ENCODE assay signal across 16 cellular contexts in the genomic region with DNA sequence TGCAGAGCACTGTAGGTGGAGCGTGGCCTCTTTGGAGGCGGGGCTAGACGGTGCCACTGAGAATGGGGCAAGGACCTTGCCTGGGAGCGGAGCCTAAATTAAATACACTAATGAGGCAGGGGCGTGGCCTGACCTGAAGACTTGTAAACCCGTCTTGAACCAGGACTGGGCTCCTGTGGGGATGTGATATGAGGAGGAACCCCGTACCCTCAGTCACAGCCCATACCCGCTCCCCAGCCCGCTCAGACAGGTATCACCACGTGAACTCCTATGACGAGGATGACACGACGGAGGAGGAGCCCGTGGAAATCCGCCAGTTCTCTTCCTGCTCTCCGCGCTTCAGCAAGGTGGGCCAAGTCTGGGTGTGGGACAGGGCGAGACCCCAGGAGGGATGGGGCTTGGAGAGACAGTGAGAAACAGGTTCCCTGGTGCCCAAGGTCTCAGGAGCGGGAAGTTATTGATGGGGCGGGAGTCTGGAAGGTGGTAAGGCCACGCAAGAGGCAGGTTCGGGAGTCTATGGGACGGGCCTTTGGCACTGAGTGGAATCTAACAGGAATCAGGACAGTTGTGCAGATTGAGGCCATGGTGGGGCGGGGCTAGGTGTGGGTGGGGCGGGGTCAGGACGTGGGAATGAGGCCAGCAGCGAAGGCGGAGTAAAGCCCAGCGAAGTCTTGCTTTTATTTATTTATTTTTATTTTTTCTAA. TPM values are rescaled to one million over a fixed set of nuclear protein-coding genes. Genes with fewer than 3 reads are reported as not detected.
A peak's percentile ranks its signal among the peaks of the same experiment; 100 is the strongest.
DNase-seq lines count a peak whose midpoint lies in the region; ATAC-seq and TF ChIP-seq lines count a peak whose summit lies in the region.
"Had no signal": no experiment of that assay in that cellular context is flagged by ENCODE, and none has a peak within 500 bp of the region (broad histone marks: within the 10 kb centered on the region; RNA-seq: fewer than 3 reads in every experiment).

No MANE protein-coding gene starts in this region.

- POLR2A ChIA-PET in MCF 10A (lab: Yijun Ruan, JAX), result no interaction called here

- no peaks in the 10 kb centered on the region for H3K9me3 Mint-ChIP-seq in activated naive CD4-positive, alpha-beta T cell treated with anti-CD3 and anti-CD28 coated beads, Interleukin-2, amount 50 U/mL, for 24 hours
- H3K9me3 Mint-ChIP-seq in activated T-helper 17 cell treated with anti-CD3 and anti-CD28 coated beads, Interleukin-2, amount 50 U/mL, for 72 hours, result no peaks in the 10 kb centered on the region
- H3K9me3 Mint-ChIP-seq in MCF 10A (ENCODE audit: unreplicated experiment), result no peaks in the 10 kb centered on the region

- H3K27me3 Mint-ChIP-seq in activated naive CD4-positive, alpha-beta T cell treated with anti-CD3 and anti-CD28 coated beads, Interleukin-2, amount 50 U/mL, for 24 hours, result no peaks in the 10 kb centered on the region
- H3K27me3 Mint-ChIP-seq in activated T-helper 17 cell treated with anti-CD3 and anti-CD28 coated beads, Interleukin-2, amount 50 U/mL, for 72 hours, result peaks cover 5% of the 10 kb centered on the region
- H3K27me3 Mint-ChIP-seq in MCF 10A (ENCODE audit: insufficient read depth, unreplicated experiment), result no peaks in the 10 kb centered on the region

- no peaks in the 10 kb centered on the region for H3K9me3 ChIP-seq in gastroesophageal sphincter
- H3K9me3 ChIP-seq: ovary, vagina had no signal

- TF ChIP-seq CTCF in MCF 10A (IDR thresholded peaks at IDR 0.05; ENCODE audit: unreplicated experiment) (no peak), gastroesophageal sphincter (IDR thresholded peaks at IDR 0.05) (no peak)

- H3K4me1 ChIP-seq in gastroesophageal sphincter, result peaks cover 0 to 13% (median 5%) of the 10 kb centered on the region in 3 donors

- H3K27ac ChIP-seq in gastroesophageal sphincter, result no peak overlapping the region
- H3K27ac ChIP-seq: ovary, vagina had no signal

- peaks cover 33% of the 10 kb centered on the region for H3K27me3 ChIP-seq in gastroesophageal sphincter
- H3K27me3 ChIP-seq: ovary, vagina had no signal

- H3K4me3 Mint-ChIP-seq in activated naive CD4-positive, alpha-beta T cell treated with anti-CD3 and anti-CD28 coated beads, Interleukin-2, amount 50 U/mL, for 24 hours, result peak overlapping the region; percentile 74
- H3K4me3 Mint-ChIP-seq in activated T-helper 17 cell treated with anti-CD3 and anti-CD28 coated beads, Interleukin-2, amount 50 U/mL, for 72 hours, result peak overlapping the region; percentile 64
- no peak overlapping the region for H3K4me3 Mint-ChIP-seq in MCF 10A (ENCODE audit: unreplicated experiment)

- TF ChIP-seq POLR2A in gastroesophageal sphincter (IDR thresholded peaks at IDR 0.05), result no peak

- intact Hi-C loops in left colon (cut with DNase I, micrococcal nuclease), result no loop called here
- intact Hi-C loops in MCF 10A (cut with micrococcal nuclease), result no loop called here

- no peak for DNase-seq in activated naive CD4-positive, alpha-beta T cell treated with Interleukin-2 at 50 U/mL for 16 hours
- no peak for DNase-seq in left colon
- no peak for DNase-seq in MCF 10A (ENCODE audit: unreplicated experiment)
- no peak for DNase-seq in germinal center (ENCODE audit: low spot score)
- DNase-seq: DMS79 treated with DMSO at 0.1 percent for 48 hours; effector memory CD4-positive, alpha-beta T cell; NCI-H510A; RPMI8226 had no signal

- H3K27ac Mint-ChIP-seq in activated naive CD4-positive, alpha-beta T cell treated with anti-CD3 and anti-CD28 coated beads, Interleukin-2, amount 50 U/mL, for 24 hours, result no peak overlapping the region
- H3K27ac Mint-ChIP-seq in activated T-helper 17 cell treated with anti-CD3 and anti-CD28 coated beads, Interleukin-2, amount 50 U/mL, for 72 hours, result no peak overlapping the region
- no peak overlapping the region for H3K27ac Mint-ChIP-seq in MCF 10A (ENCODE audit: low read depth, unreplicated experiment)

- H3K4me3 ChIP-seq in gastroesophageal sphincter, result no peak overlapping the region

- no TSS peak for BruUV-seq in MCF 10A (replicated peaks; lab: Mats Ljungman, UMichigan)

- TF ChIP-seq EP300 in gastroesophageal sphincter (IDR thresholded peaks at IDR 0.05), result no peak

- ATAC-seq in activated T-helper 17 cell treated with anti-CD3 and anti-CD28 coated beads, Interleukin-2, amount 50 U/mL, for 72 hours (replicated peaks), result no peak
- ATAC-seq in left colon, result peak; percentile 69
- no peak for ATAC-seq in gastroesophageal sphincter
- no peak for ATAC-seq in HG02938 (IDR thresholded peaks at IDR 0.05; ENCODE audit: unreplicated experiment)

- no peaks in the 10 kb centered on the region for H3K36me3 Mint-ChIP-seq in activated naive CD4-positive, alpha-beta T cell treated with anti-CD3 and anti-CD28 coated beads, Interleukin-2, amount 50 U/mL, for 24 hours
- no peaks in the 10 kb centered on the region for H3K36me3 Mint-ChIP-seq in activated T-helper 17 cell treated with anti-CD3 and anti-CD28 coated beads, Interleukin-2, amount 50 U/mL, for 72 hours (ENCODE audit: low read depth)
- no peaks in the 10 kb centered on the region for H3K36me3 Mint-ChIP-seq in MCF 10A (ENCODE audit: insufficient read depth, unreplicated experiment)

- 75 to 83% methylated on average over 14 of the region's 29 CpGs for WGBS in gastroesophageal sphincter (ENCODE audit: low coverage in 1 of 2), 2 donors

- CTCF ChIA-PET in MCF 10A (lab: Yijun Ruan, JAX), result interaction anchor here (2.5 kb wide), 1 partner anchor 190 kb away, joined by 11 read pairs; no protein-coding TSS in a partner anchor

- peaks cover 9% of the 10 kb centered on the region for H3K4me1 Mint-ChIP-seq in activated naive CD4-positive, alpha-beta T cell treated with anti-CD3 and anti-CD28 coated beads, Interleukin-2, amount 50 U/mL, for 24 hours
- H3K4me1 Mint-ChIP-seq in activated T-helper 17 cell treated with anti-CD3 and anti-CD28 coated beads, Interleukin-2, amount 50 U/mL, for 72 hours, result peaks cover 11% of the 10 kb centered on the region
- H3K4me1 Mint-ChIP-seq in MCF 10A (ENCODE audit: insufficient read depth, unreplicated experiment), result no peaks in the 10 kb centered on the region

- no peaks in the 10 kb centered on the region for H3K36me3 ChIP-seq in gastroesophageal sphincter
- H3K36me3 ChIP-seq: ovary, vagina had no signal

RNA-seq across cellular contexts. Expression of gene DNASE2, which starts 14.7 kb away (rescaled TPM):
- total RNA-seq in activated T-helper 17 cell treated with anti-CD3 and anti-CD28 coated beads, Interleukin-2, amount 50 U/mL, for 72 hours, result 10 to 100 TPM; 32.5 to 34.2 TPM
- total RNA-seq in left colon, result 10 to 100 TPM; 27.7 to 39.4 TPM
- 26.7 and 28.7 TPM in 2 replicates for total RNA-seq in MCF 10A (2022)
- 10 to 100 TPM; 22.3 to 37.1 (median 32.9) TPM for total RNA-seq in gastroesophageal sphincter

RNA-seq across cellular contexts. Expression of gene KLF1, which starts 20.4 kb away (rescaled TPM):
- total RNA-seq in activated T-helper 17 cell treated with anti-CD3 and anti-CD28 coated beads, Interleukin-2, amount 50 U/mL, for 72 hours, result under 1 TPM in 1 of 2 donors, not detected in 1; 0.61 TPM
- not detected for total RNA-seq in left colon
- not detected in 2 replicates for total RNA-seq in MCF 10A (2022)
- total RNA-seq in gastroesophageal sphincter, result not detected
- total RNA-seq: H4, left ventricle myocardium superior, vagina had no signal

RNA-seq across cellular contexts. Expression of gene GCDH, which starts 24.4 kb away (rescaled TPM):
- 10 to 100 TPM; 25.8 to 48.4 TPM for total RNA-seq in activated T-helper 17 cell treated with anti-CD3 and anti-CD28 coated beads, Interleukin-2, amount 50 U/mL, for 72 hours
- total RNA-seq in left colon (10 to 100 TPM; 20.8 to 22.8 TPM), MCF 10A (2022) (22.9 and 38.0 TPM in 2 replicates), gastroesophageal sphincter (10 to 100 TPM; 46.7 to 87.6 (median 56.3) TPM)

RNA-seq across cellular contexts. Expression of gene MAST1, which starts 28.3 kb away (rescaled TPM):
- 1 to 10 TPM; 2.4 to 2.6 TPM for total RNA-seq in activated T-helper 17 cell treated with anti-CD3 and anti-CD28 coated beads, Interleukin-2, amount 50 U/mL, for 72 hours
- total RNA-seq in left colon, result 1 to 10 TPM in 1 of 2 donors, under 1 TPM in 1; 0.82 to 1.4 TPM
- 1.0 and 1.6 TPM in 2 replicates for total RNA-seq in MCF 10A (2022)
- 1 to 10 TPM in 1 of 4 donors, under 1 TPM in 1, not detected in 2; 0.15 to 1.5 TPM for total RNA-seq in gastroesophageal sphincter

RNA-seq across cellular contexts. Expression of gene RTBDN, which starts 32.2 kb away (rescaled TPM):
- not detected for total RNA-seq in activated T-helper 17 cell treated with anti-CD3 and anti-CD28 coated beads, Interleukin-2, amount 50 U/mL, for 72 hours
- under 1 TPM in 1 of 2 donors, not detected in 1; 0.49 TPM for total RNA-seq in left colon
- not detected in 2 replicates for total RNA-seq in MCF 10A (2022)
- 1 to 10 TPM in 1 of 4 donors, not detected in 3; 1.1 TPM for total RNA-seq in gastroesophageal sphincter
- total RNA-seq: H4, left ventricle myocardium superior, ovary had no signal
